ENCODE assay signal across 8 cellular contexts in genomic region chr1:36148821-36149236, GRCh38. TPM values are rescaled to one million over a fixed set of nuclear protein-coding genes. Genes with fewer than 3 reads are reported as not detected.
DNase-seq lines count a peak whose midpoint lies in the region; ATAC-seq, FAIRE-seq and TF ChIP-seq lines count a peak whose summit lies in the region.

No MANE protein-coding gene starts in this region.

- DNase-seq in NT2/D1 (ENCODE audit: low read depth, low spot score), result no peak
- no peak for DNase-seq in endothelial cell of umbilical vein (ENCODE audit: low read depth, low spot score)
- peak; percentile 83 for DNase-seq in osteoblast (ENCODE audit: insufficient read length, low spot score, missing footprints)
- no peak for DNase-seq in NCI-H226
- no peak for DNase-seq in HK-2 (ENCODE audit: unreplicated experiment)
- no peak for DNase-seq in activated CD8-positive, alpha-beta memory T cell treated with anti-CD3 and anti-CD28 coated beads for 24 hours

- H2AFZ ChIP-seq in endothelial cell of umbilical vein (ENCODE audit: low read depth, low read length), result peak overlapping the region; percentile 72
- peak overlapping the region; percentile 89 for H2AFZ ChIP-seq in osteoblast (ENCODE audit: low read length)

- H3K4me2 ChIP-seq in DOHH2 (ENCODE audit: low read length), result peak overlapping the region; percentile 98
- peak overlapping the region; percentile 90 for H3K4me2 ChIP-seq in endothelial cell of umbilical vein (ENCODE audit: insufficient read depth, low read length)
- H3K4me2 ChIP-seq in osteoblast (ENCODE audit: insufficient read depth, low read length), result peak overlapping the region; percentile 100

- H3K36me3 ChIP-seq in DOHH2 (ENCODE audit: control insufficient read depth, low read length), result peaks cover 14% of the 10 kb centered on the region
- peaks cover 6% of the 10 kb centered on the region for H3K36me3 ChIP-seq in NT2/D1 (ENCODE audit: insufficient read depth, insufficient read length, low read length)
- no peaks in the 10 kb centered on the region for H3K36me3 ChIP-seq in endothelial cell of umbilical vein (ENCODE audit: control insufficient read depth in 2 of 2, extremely low read depth in 1 of 2, insufficient read depth in 2 of 2, low read length in 2 of 2)
- H3K36me3 ChIP-seq in osteoblast (ENCODE audit: insufficient read depth, low read length), result no peaks in the 10 kb centered on the region

- H3K9ac ChIP-seq in NT2/D1 (ENCODE audit: insufficient read length, low read depth) (peak overlapping the region; percentile 88), endothelial cell of umbilical vein (replicated peaks; ENCODE audit: extremely low read depth, insufficient read depth, low read length) (peak overlapping the region; percentile 80)

- H3K4me1 ChIP-seq in DOHH2 (ENCODE audit: control insufficient read depth, low read length) (peaks cover 50% of the 10 kb centered on the region), NT2/D1 (ENCODE audit: insufficient read depth, insufficient read length) (peaks cover 17% of the 10 kb centered on the region), endothelial cell of umbilical vein (ENCODE audit: control insufficient read depth, extremely low read depth, insufficient read depth, low read length) (peaks cover 31% of the 10 kb centered on the region), osteoblast (ENCODE audit: insufficient read depth, low read length) (peaks cover 40% of the 10 kb centered on the region)

- no peaks in the 10 kb centered on the region for H3K9me2 ChIP-seq in DOHH2 (replicated peaks; ENCODE audit: control insufficient read depth, low read length)

- POLR2A ChIA-PET in endothelial cell of umbilical vein (lab: Charles Lee), result interaction anchor here (0.6 to 3.8 kb wide), 7 partner anchors 11 to 39 kb away, joined by 3 to 19 read pairs (median 6); no protein-coding TSS in a partner anchor

- no peak for FAIRE-seq in endothelial cell of umbilical vein (lab: Jason Lieb, UNC)

- H3K27ac ChIP-seq in DOHH2 (ENCODE audit: low read depth, low read length) (peak overlapping the region; percentile 17; the same call in 1 of the 2 replicates), endothelial cell of umbilical vein (ENCODE audit: insufficient read depth, low read depth, low read length) (peak overlapping the region; percentile 55), osteoblast (ENCODE audit: low read depth, low read length) (peak overlapping the region; percentile 91)

- intact Hi-C loops in endothelial cell of umbilical vein (cut with micrococcal nuclease), result loop anchor here (1.0 to 5.0 kb wide), 14 partner anchors 8 to 271 kb away; partner anchors contain the start of genes EVA1B and THRAP3

- TF ChIP-seq POLR2A in endothelial cell of umbilical vein (IDR thresholded peaks at IDR 0.05; ENCODE audit: low read depth, low read length), result no peak

- H3K4me3 ChIP-seq in DOHH2 (ENCODE audit: low read length) (peak overlapping the region; percentile 93), NT2/D1 (ENCODE audit: insufficient read length, low read depth) (peak overlapping the region; percentile 78), endothelial cell of umbilical vein (replicated peaks in 1 of 3; ENCODE audit: insufficient read depth in 1 of 3, low read depth in 1 of 3, low read length in 3 of 3) (peak overlapping the region; percentile 46 to 84 (median 71)), osteoblast (ENCODE audit: insufficient read depth, low read length) (peak overlapping the region; percentile 96)

- H3K27me3 ChIP-seq in DOHH2 (ENCODE audit: control insufficient read depth, low read length), result no peaks in the 10 kb centered on the region
- H3K27me3 ChIP-seq in NT2/D1 (ENCODE audit: insufficient read depth, insufficient read length), result peaks cover 11% of the 10 kb centered on the region
- no peaks in the 10 kb centered on the region for H3K27me3 ChIP-seq in endothelial cell of umbilical vein (ENCODE audit: control insufficient read depth in 2 of 2, insufficient read depth in 2 of 2, low read length in 2 of 2)
- H3K27me3 ChIP-seq in osteoblast (ENCODE audit: insufficient read depth, low read length), result no peaks in the 10 kb centered on the region

- H3F3A ChIP-seq in DOHH2 (ENCODE audit: control insufficient read depth, insufficient read depth), result peaks cover 7% of the 10 kb centered on the region

- H3K79me2 ChIP-seq in DOHH2 (ENCODE audit: control insufficient read depth, low read length) (peaks cover 42% of the 10 kb centered on the region), endothelial cell of umbilical vein (ENCODE audit: control insufficient read depth, insufficient read depth, low read length) (peaks cover 40% of the 10 kb centered on the region), osteoblast (ENCODE audit: insufficient read depth, low read length) (peaks cover 47% of the 10 kb centered on the region)

- TF ChIP-seq CTCF in DOHH2 (IDR thresholded peaks at IDR 0.05; ENCODE audit: low read depth, low read length, poor library complexity, severe bottlenecking), result no peak
- TF ChIP-seq CTCF in endothelial cell of umbilical vein (IDR thresholded peaks at IDR 0.05; ENCODE audit: extremely low read depth in 1 of 2, insufficient read depth in 1 of 2, low read depth in 1 of 2, low read length in 2 of 2), result no peak
- no peak for TF ChIP-seq CTCF in osteoblast (IDR thresholded peaks at IDR 0.05; ENCODE audit: extremely low read depth, low read depth, low read length)

- no peak for ATAC-seq in HG02840 (IDR thresholded peaks at IDR 0.05; ENCODE audit: low FRiP score, unreplicated experiment)

- dilution Hi-C loops in endothelial cell of umbilical vein (cut with MboI; ENCODE audit: extremely low pct_ligation_motif_present, low sequenced_read_pairs), result no loop called here

- H4K20me1 ChIP-seq in DOHH2 (ENCODE audit: control insufficient read depth, insufficient read depth, low read depth, low read length) (no peaks in the 10 kb centered on the region), endothelial cell of umbilical vein (replicated peaks; ENCODE audit: control insufficient read depth, extremely low read depth, insufficient read depth, low read length) (no peaks in the 10 kb centered on the region), osteoblast (ENCODE audit: insufficient read depth, low read length) (peaks cover 9% of the 10 kb centered on the region)

- H3K9me3 ChIP-seq in DOHH2 (ENCODE audit: control insufficient read depth, insufficient read depth, low read length) (no peaks in the 10 kb centered on the region), NT2/D1 (ENCODE audit: insufficient read depth, low read length) (no peaks in the 10 kb centered on the region), endothelial cell of umbilical vein (replicated peaks; ENCODE audit: control insufficient read depth, insufficient read depth, low read length) (no peaks in the 10 kb centered on the region), osteoblast (ENCODE audit: low read depth, low read length) (no peaks in the 10 kb centered on the region)

- no TSS peak for BruUV-seq in endothelial cell of umbilical vein (replicated peaks; lab: Mats Ljungman, UMichigan)

- CTCF ChIA-PET in endothelial cell of umbilical vein (lab: Charles Lee), result interaction anchor here (0.8 to 9.3 kb wide), 27 partner anchors 11 to 273 kb away, joined by 3 to 201 read pairs (median 6); partner anchors contain the start of gene THRAP3

- H3K9me1 ChIP-seq in endothelial cell of umbilical vein (replicated peaks; ENCODE audit: control insufficient read depth, extremely low read depth, insufficient read depth, low read length), result no peaks in the 10 kb centered on the region

TF ChIP-seq in endothelial cell of umbilical vein, 7 proteins besides CTCF, POLR2A, EP300 and RAD21:
- TF ChIP-seq FOS (IDR thresholded peaks at IDR 0.05; ENCODE audit: borderline replicate concordance, insufficient read depth, low read length), result no peak

RNA-seq across cellular contexts. Expression of gene TRAPPC3, which starts 0.5 kb away (rescaled TPM):
- total RNA-seq in endothelial cell of umbilical vein, result 87.7 and 93.4 TPM in 2 replicates
- polyA plus RNA-seq in endothelial cell of umbilical vein, result 89.3 and 125 TPM in 2 replicates
- polyA plus RNA-seq in endothelial cell of umbilical vein (2011; cell fraction: cytosol; rRNA removed), result 108 and 132 TPM in 2 replicates
- polyA plus RNA-seq in endothelial cell of umbilical vein (2011; cell fraction: nucleus; rRNA removed), result 63.6 and 73.8 TPM in 2 replicates
- polyA plus RNA-seq in endothelial cell of umbilical vein (2012), result 92.2 and 107 TPM in 2 replicates
- 39.8 and 43.5 TPM in 2 replicates for polyA minus RNA-seq in endothelial cell of umbilical vein
- polyA minus RNA-seq in endothelial cell of umbilical vein (2011; cell fraction: cytosol; rRNA and poly(A)+ RNA removed), result 44.3 TPM
- 13.5 and 18.9 TPM in 2 replicates for polyA minus RNA-seq in endothelial cell of umbilical vein (2011; cell fraction: nucleus; rRNA and poly(A)+ RNA removed)
- total RNA-seq in osteoblast, result 93.4 and 111 TPM in 2 replicates

RNA-seq across cellular contexts. Expression of gene MAP7D1, which starts 7.1 kb away (rescaled TPM):
- total RNA-seq in endothelial cell of umbilical vein (193 and 199 TPM in 2 replicates), osteoblast (106 and 132 TPM in 2 replicates)
- 69.7 and 72.8 TPM in 2 replicates for polyA plus RNA-seq in endothelial cell of umbilical vein
- 83.1 and 87.7 TPM in 2 replicates for polyA plus RNA-seq in endothelial cell of umbilical vein (2011; cell fraction: cytosol; rRNA removed)
- polyA plus RNA-seq in endothelial cell of umbilical vein (2011; cell fraction: nucleus; rRNA removed), result 96.6 and 103 TPM in 2 replicates
- 92.9 and 99.3 TPM in 2 replicates for polyA plus RNA-seq in endothelial cell of umbilical vein (2012)
- polyA minus RNA-seq in endothelial cell of umbilical vein, result 30.7 and 35.9 TPM in 2 replicates
- 29.4 TPM for polyA minus RNA-seq in endothelial cell of umbilical vein (2011; cell fraction: cytosol; rRNA and poly(A)+ RNA removed)
- polyA minus RNA-seq in endothelial cell of umbilical vein (2011; cell fraction: nucleus; rRNA and poly(A)+ RNA removed), result 23.7 and 46.5 TPM in 2 replicates

RNA-seq across cellular contexts. Expression of gene COL8A2, which starts 23.8 kb away (rescaled TPM):
- 0.78 and 1.3 TPM in 2 replicates for total RNA-seq in endothelial cell of umbilical vein
- 1.2 and 1.6 TPM in 2 replicates for polyA plus RNA-seq in endothelial cell of umbilical vein
- 0.83 and 0.97 TPM in 2 replicates for polyA plus RNA-seq in endothelial cell of umbilical vein (2011; cell fraction: cytosol; rRNA removed)
- polyA plus RNA-seq in endothelial cell of umbilical vein (2011; cell fraction: nucleus; rRNA removed), result 0.75 and 0.77 TPM in 2 replicates
- 1.4 and 2.9 TPM in 2 replicates for polyA plus RNA-seq in endothelial cell of umbilical vein (2012)
- polyA minus RNA-seq in endothelial cell of umbilical vein, result 0.73 and 1.1 TPM in 2 replicates
- polyA minus RNA-seq in endothelial cell of umbilical vein (2011; cell fraction: cytosol; rRNA and poly(A)+ RNA removed), result not detected
- polyA minus RNA-seq in endothelial cell of umbilical vein (2011; cell fraction: nucleus; rRNA and poly(A)+ RNA removed), result 0.19 TPM in 2 replicates
- total RNA-seq in osteoblast, result 12.7 and 15.2 TPM in 2 replicates

Comparison
In these comparisons a context has a peak if more than half of its experiments do, and no peak if none do; other contexts are left out.
1. H3K27ac ChIP-seq: peak in every context shown above with its lines; median percentile 91 in osteoblast; 55 in endothelial cell of umbilical vein; 17 in DOHH2.